In genomic region chr2:128614907-128615306, GRCh38 we compare ENCODE assay signal across 6 cellular contexts.
A peak's percentile ranks its signal among the peaks of the same experiment; 100 is the strongest.
DNase-seq lines count a peak whose midpoint lies in the region; ATAC-seq, FAIRE-seq and TF ChIP-seq lines count a peak whose summit lies in the region.
"Not testable (repeated sequence)": the region's sequence is repeated elsewhere in the genome, so short reads cannot be mapped to it uniquely, and the experiment has no call there.

No MANE protein-coding gene starts in this region.

- intact Hi-C loops in CD14-positive monocyte (cut with micrococcal nuclease); K562 (cut with micrococcal nuclease); lower lobe of right lung (cut with DNase I); aorta (cut with DNase I): not testable (repeated sequence)

- not testable (repeated sequence) for H3K4me2 ChIP-seq in K562 (ENCODE audit: insufficient read depth, low read length)

- TF ChIP-seq POLR2A in K562 (conservative IDR thresholded peaks at IDR 0.05) = not testable (repeated sequence)

- not testable (repeated sequence) for TF ChIP-seq CTCF in CD14-positive monocyte (IDR thresholded peaks at IDR 0.05); HEK293 (tag by site-specific recombination; IDR thresholded peaks at IDR 0.05); K562 (IDR thresholded peaks at IDR 0.05 in 2 of 3, conservative IDR thresholded peaks at IDR 0.05 in 1 of 3; ENCODE audit: insufficient read depth in 2 of 3, low read depth in 1 of 3, low read length in 3 of 3); lower lobe of right lung (IDR thresholded peaks at IDR 0.05)

- TF ChIP-seq RAD21 in K562 (CRISPR knock-in tag; conservative IDR thresholded peaks at IDR 0.05 in 1 of 2, IDR thresholded peaks at IDR 0.05 in 1 of 2) = not testable (repeated sequence)

- DNase-seq in CD14-positive monocyte (ENCODE audit: low spot score) (peak; percentile 2), lower lobe of right lung (peak; percentile 9), aorta (peak; percentile 3 to 11)
- DNase-seq in activated naive CD4-positive, alpha-beta T cell treated with anti-CD3 and anti-CD28 coated beads, Interleukin-2, amount 10 ng/mL, durations not matched to agents 7 days and 5 days; K562 (ENCODE audit: extremely low read depth in 1 of 4, low spot score in 3 of 4): not testable (repeated sequence)

- H3K27ac ChIP-seq in HEK293 (ENCODE audit: extremely low read depth, low read depth, low read length); K562 (ENCODE audit: extremely low read depth, low read depth, low read length); lower lobe of right lung; aorta (ENCODE audit: low read depth in 1 of 2, low read length in 2 of 2): not testable (repeated sequence)

- not testable (repeated sequence) for H3K4me3 ChIP-seq in HEK293 (ENCODE audit: low read depth, low read length); K562; lower lobe of right lung; aorta (ENCODE audit: low read length in 2 of 2)

- WGBS in K562 (ENCODE audit: insufficient coverage, low coverage, missing lambda C conversion rate) = 7% methylated on average over 6 of the region's 6 CpGs
- WGBS in aorta, 2 donors = 92% methylated on average over 6 of the region's 6 CpGs

- H3K27ac Mint-ChIP-seq in CD14-positive monocyte = not testable (repeated sequence)
- H3K27ac Mint-ChIP-seq in activated naive CD4-positive, alpha-beta T cell treated with anti-CD3 and anti-CD28 coated beads, Interleukin-2, amount 10 ng/mL, durations not matched to agents 7 days and 5 days = peak overlapping the region; percentile 28

- POLR2A ChIA-PET in HEK293 (lab: Yijun Ruan, JAX); K562 (lab: Yijun Ruan, JAX): not testable (repeated sequence)

- H3K4me1 ChIP-seq in HEK293 (ENCODE audit: control insufficient read depth, insufficient read depth, low read length); K562 (replicated peaks in 1 of 2; ENCODE audit: control insufficient read depth in 2 of 2, insufficient read depth in 2 of 2, low read length in 2 of 2); lower lobe of right lung; aorta (ENCODE audit: control insufficient read depth in 1 of 2, insufficient read depth in 2 of 2, low read length in 2 of 2): not testable (repeated sequence)

- H2AFZ ChIP-seq in K562 (ENCODE audit: low read depth, low read length) = not testable (repeated sequence)

- not testable (repeated sequence) for BruUV-seq in K562 (replicated peaks; lab: Mats Ljungman, UMichigan)

- CTCF ChIA-PET in HEK293 (lab: Yijun Ruan, JAX); activated naive CD4-positive, alpha-beta T cell treated with anti-CD3 and anti-CD28 coated beads, Interleukin-2, amount 10 ng/mL, durations not matched to agents 7 days and 5 days (lab: Charles Lee); K562 (lab: Yijun Ruan, JAX; ENCODE audit: low intra/inter-chr PET ratio): not testable (repeated sequence)

- H3K79me2 ChIP-seq in K562 (ENCODE audit: control insufficient read depth, insufficient read depth, low read length) = not testable (repeated sequence)

- H3K9me1 ChIP-seq in K562 (ENCODE audit: control insufficient read depth, insufficient read depth, low read length) = not testable (repeated sequence)

- in situ Hi-C loops in K562 (cut with MboI) = not testable (repeated sequence)

- H3K9me3 Mint-ChIP-seq in CD14-positive monocyte; activated naive CD4-positive, alpha-beta T cell treated with anti-CD3 and anti-CD28 coated beads, Interleukin-2, amount 10 ng/mL, durations not matched to agents 7 days and 5 days: not testable (repeated sequence)

- TF ChIP-seq EP300 in K562 (IDR thresholded peaks at IDR 0.05; ENCODE audit: low read length) = not testable (repeated sequence)

- peaks cover 3 to 21% of the 10 kb centered on the region in 2 experiments; a peak in 3 of 5 replicates for H3K27me3 ChIP-seq in K562 (ENCODE audit: control insufficient read depth in 2 of 2, insufficient read depth in 2 of 2, low read length in 2 of 2)
- H3K27me3 ChIP-seq in lower lobe of right lung (ENCODE audit: low read depth); aorta (ENCODE audit: control insufficient read depth in 1 of 2, insufficient read depth in 2 of 2, low read length in 1 of 2): not testable (repeated sequence)

- H3K36me3 Mint-ChIP-seq in CD14-positive monocyte; activated naive CD4-positive, alpha-beta T cell treated with anti-CD3 and anti-CD28 coated beads, Interleukin-2, amount 10 ng/mL, durations not matched to agents 7 days and 5 days: not testable (repeated sequence)

- not testable (repeated sequence) for H3K4me1 Mint-ChIP-seq in CD14-positive monocyte; activated naive CD4-positive, alpha-beta T cell treated with anti-CD3 and anti-CD28 coated beads, Interleukin-2, amount 10 ng/mL, durations not matched to agents 7 days and 5 days

- not testable (repeated sequence) for FAIRE-seq in K562 (lab: Jason Lieb, UNC)

- not testable (repeated sequence) for H3K9me3 ChIP-seq in HEK293 (ENCODE audit: control insufficient read depth, insufficient read depth, low read depth, low read length); K562 (replicated peaks; ENCODE audit: control insufficient read depth, insufficient read depth, low read depth, low read length); lower lobe of right lung; aorta (ENCODE audit: control insufficient read depth, low read length)

- ATAC-seq in K562; lower lobe of right lung; aorta (ENCODE audit: low FRiP score): not testable (repeated sequence)

- not testable (repeated sequence) for H3K4me3 Mint-ChIP-seq in CD14-positive monocyte; activated naive CD4-positive, alpha-beta T cell treated with anti-CD3 and anti-CD28 coated beads, Interleukin-2, amount 10 ng/mL, durations not matched to agents 7 days and 5 days

- H3K9ac ChIP-seq in K562 (ENCODE audit: insufficient read depth in 1 of 2, low read depth in 2 of 2, low read length in 2 of 2) = not testable (repeated sequence)

- not testable (repeated sequence) for H4K20me1 ChIP-seq in K562 (replicated peaks; ENCODE audit: control insufficient read depth, insufficient read depth, low read length)

- H3K36me3 ChIP-seq in HEK293 (ENCODE audit: control insufficient read depth in 2 of 2, insufficient read depth in 1 of 2, low read length in 2 of 2); K562 (ENCODE audit: control insufficient read depth, insufficient read depth, low read length); lower lobe of right lung; aorta (ENCODE audit: control insufficient read depth in 1 of 2, insufficient read depth in 2 of 2, low read length in 1 of 2): not testable (repeated sequence)

- not testable (repeated sequence) for H3K27me3 Mint-ChIP-seq in CD14-positive monocyte (ENCODE audit: low read depth in 3 of 3); activated naive CD4-positive, alpha-beta T cell treated with anti-CD3 and anti-CD28 coated beads, Interleukin-2, amount 10 ng/mL, durations not matched to agents 7 days and 5 days

TF ChIP-seq in HEK293, 187 proteins besides CTCF, POLR2A, EP300 and RAD21 (continues in another document):
- TF ChIP-seq ZNF146 (tag by site-specific recombination; IDR thresholded peaks at IDR 0.05) = peak; percentile 93

TF ChIP-seq in K562, 482 proteins besides CTCF, POLR2A, EP300 and RAD21:
- TF ChIP-seq BCOR (IDR thresholded peaks at IDR 0.05) = 0 out of 2 replicates have a peak, but pooled peaks have one; percentile 29
- peak; percentile 43 for TF ChIP-seq ZNF146 (CRISPR knock-in tag; IDR thresholded peaks at IDR 0.05; ENCODE audit: unreplicated experiment)
